ENCODE assay signal across 1 cellular context in genomic region chr2:200193331-200193730, GRCh38.
TF ChIP-seq lines count a peak whose summit lies in the region.

No MANE protein-coding gene starts in this region.

TF ChIP-seq in H1, 55 proteins besides CTCF, POLR2A, EP300 and RAD21:
- no peak for TF ChIP-seq POU5F1 (IDR thresholded peaks at IDR 0.05; ENCODE audit: low read depth, low read length)
- no peak for TF ChIP-seq TBP (IDR thresholded peaks at IDR 0.05; ENCODE audit: low read depth, low read length)
- TF ChIP-seq TCF12 (IDR thresholded peaks at IDR 0.05; ENCODE audit: low read depth, low read length), result no peak
- no peak for TF ChIP-seq EGR1 (IDR thresholded peaks at IDR 0.05; ENCODE audit: borderline replicate concordance, low read depth, low read length)
- no peak for TF ChIP-seq CHD1 (IDR thresholded peaks at IDR 0.05; ENCODE audit: low read depth, low read length)
- no peak for TF ChIP-seq SP1 (IDR thresholded peaks at IDR 0.05; ENCODE audit: low read depth, low read length)
- TF ChIP-seq JUND (IDR thresholded peaks at IDR 0.05; ENCODE audit: low read length), result no peak
TF ChIP-seq in H1: peak in this region for 0.
